Comparison of ENCODE assay signal across 28 cellular contexts in genomic region chr5:158320934-158321333, GRCh38.
"Had no signal": no experiment of that assay in that cellular context is flagged by ENCODE, and none has a peak within 500 bp of the region (broad histone marks: within the 10 kb centered on the region; RNA-seq: fewer than 3 reads in every experiment).

No MANE protein-coding gene starts in this region.

- ATAC-seq: esophagus mucosa; gastrocnemius medialis; left lung; mucosa of descending colon; natural killer cell treated with Interleukin-12 subunit alpha and Interleukin-12 subunit beta and Interleukin-15 and Interleukin-18, amount 100 ng/mL, for 72 hours; right cardiac atrium; stimulated activated memory B cell treated with anti-CD40 and anti-IgM and Interleukin-4, amounts not matched to agents 10 μg/mL and 1 μg/mL and 100 μg/mL, for 72 hours; stimulated activated naive CD8-positive, alpha-beta T cell treated with anti-CD3 and anti-CD28 coated beads, Interleukin-15, Interleukin-2, amounts not matched to agents 100 U/mL and 50 U/mL, for 24 hours had no signal

- H3K4me3 ChIP-seq: colonic mucosa, gastrocnemius medialis, left lung, mucosa of descending colon, neural progenitor cell, prostate gland, skin epidermis, spleen, testis, tibial artery had no signal

- DNase-seq: colonic mucosa; effector CD8-positive, alpha-beta T cell; endodermal cell; foreskin fibroblast; gastrocnemius medialis; head of caudate nucleus; kidney; left lung; mesenchymal stem cell; mucosa of descending colon; naive B cell; right cardiac atrium; spleen; stimulated activated CD4-positive, alpha-beta T cell treated with anti-CD3 and anti-CD28 coated beads, Interleukin-4, amount 100 ng/mL, for 4 hours; stimulated activated naive CD8-positive, alpha-beta T cell treated with anti-CD3 and anti-CD28 coated beads, Interleukin-15, Interleukin-2, amounts not matched to agents 100 U/mL and 50 U/mL, for 24 hours; substantia nigra; testis; tibial artery had no signal

- H3K4me2 ChIP-seq: neural progenitor cell had no signal

- H3K27ac Mint-ChIP-seq: dendritic cell treated with granulocyte-macrophage colony-stimulating factor and Interleukin-4, amounts not matched to agents 40 ng/mL and 50 ng/mL, for 4 days; endodermal cell; mesothelial cell of epicardium; naive B cell; natural killer cell treated with Interleukin-12 subunit alpha and Interleukin-12 subunit beta and Interleukin-15 and Interleukin-18, amount 100 ng/mL, for 72 hours; neural progenitor cell; stimulated activated memory B cell treated with anti-CD40 and anti-IgM and Interleukin-4, amounts not matched to agents 10 μg/mL and 1 μg/mL and 100 μg/mL, for 72 hours; type B pancreatic cell had no signal

- FAIRE-seq: kidney had no signal

- H3K9me3 ChIP-seq: colonic mucosa, gastrocnemius medialis, left lung, mucosa of descending colon, prostate gland, spleen, testis, tibial artery had no signal

- H3K36me3 ChIP-seq: colonic mucosa, gastrocnemius medialis, left lung, neural progenitor cell, prostate gland, spleen, tibial artery had no signal

- H3K4me1 ChIP-seq: colonic mucosa, gastrocnemius medialis, left lung, prostate gland, spleen, testis, tibial artery had no signal

- H2AFZ ChIP-seq: neural progenitor cell had no signal

- H3K4me3 Mint-ChIP-seq: dendritic cell treated with granulocyte-macrophage colony-stimulating factor and Interleukin-4, amounts not matched to agents 40 ng/mL and 50 ng/mL, for 4 days; endodermal cell; mesothelial cell of epicardium; naive B cell; natural killer cell treated with Interleukin-12 subunit alpha and Interleukin-12 subunit beta and Interleukin-15 and Interleukin-18, amount 100 ng/mL, for 72 hours; neural progenitor cell; stimulated activated memory B cell treated with anti-CD40 and anti-IgM and Interleukin-4, amounts not matched to agents 10 μg/mL and 1 μg/mL and 100 μg/mL, for 72 hours; type B pancreatic cell had no signal

- H3K9me3 Mint-ChIP-seq: dendritic cell treated with granulocyte-macrophage colony-stimulating factor and Interleukin-4, amounts not matched to agents 40 ng/mL and 50 ng/mL, for 4 days; endodermal cell; mesothelial cell of epicardium; naive B cell; neural progenitor cell; stimulated activated memory B cell treated with anti-CD40 and anti-IgM and Interleukin-4, amounts not matched to agents 10 μg/mL and 1 μg/mL and 100 μg/mL, for 72 hours; type B pancreatic cell had no signal

- H3K36me3 Mint-ChIP-seq: mesothelial cell of epicardium; naive B cell; natural killer cell treated with Interleukin-12 subunit alpha and Interleukin-12 subunit beta and Interleukin-15 and Interleukin-18, amount 100 ng/mL, for 72 hours; neural progenitor cell; stimulated activated memory B cell treated with anti-CD40 and anti-IgM and Interleukin-4, amounts not matched to agents 10 μg/mL and 1 μg/mL and 100 μg/mL, for 72 hours; type B pancreatic cell had no signal

- H3K27me3 ChIP-seq: colonic mucosa, gastrocnemius medialis, left lung, neural progenitor cell, spleen, testis, tibial artery had no signal

- H3K27ac ChIP-seq: colonic mucosa, epithelial cell of prostate, gastrocnemius medialis, left lung, neural progenitor cell, prostate gland, skin epidermis, spleen, testis, tibial artery had no signal

- H3K9ac ChIP-seq: neural progenitor cell had no signal

- H3K27me3 Mint-ChIP-seq: naive B cell; natural killer cell treated with Interleukin-12 subunit alpha and Interleukin-12 subunit beta and Interleukin-15 and Interleukin-18, amount 100 ng/mL, for 72 hours; stimulated activated memory B cell treated with anti-CD40 and anti-IgM and Interleukin-4, amounts not matched to agents 10 μg/mL and 1 μg/mL and 100 μg/mL, for 72 hours; type B pancreatic cell had no signal

- H3K4me1 Mint-ChIP-seq: stimulated activated memory B cell treated with anti-CD40 and anti-IgM and Interleukin-4, amounts not matched to agents 10 μg/mL and 1 μg/mL and 100 μg/mL, for 72 hours had no signal
